In the genomic region with DNA sequence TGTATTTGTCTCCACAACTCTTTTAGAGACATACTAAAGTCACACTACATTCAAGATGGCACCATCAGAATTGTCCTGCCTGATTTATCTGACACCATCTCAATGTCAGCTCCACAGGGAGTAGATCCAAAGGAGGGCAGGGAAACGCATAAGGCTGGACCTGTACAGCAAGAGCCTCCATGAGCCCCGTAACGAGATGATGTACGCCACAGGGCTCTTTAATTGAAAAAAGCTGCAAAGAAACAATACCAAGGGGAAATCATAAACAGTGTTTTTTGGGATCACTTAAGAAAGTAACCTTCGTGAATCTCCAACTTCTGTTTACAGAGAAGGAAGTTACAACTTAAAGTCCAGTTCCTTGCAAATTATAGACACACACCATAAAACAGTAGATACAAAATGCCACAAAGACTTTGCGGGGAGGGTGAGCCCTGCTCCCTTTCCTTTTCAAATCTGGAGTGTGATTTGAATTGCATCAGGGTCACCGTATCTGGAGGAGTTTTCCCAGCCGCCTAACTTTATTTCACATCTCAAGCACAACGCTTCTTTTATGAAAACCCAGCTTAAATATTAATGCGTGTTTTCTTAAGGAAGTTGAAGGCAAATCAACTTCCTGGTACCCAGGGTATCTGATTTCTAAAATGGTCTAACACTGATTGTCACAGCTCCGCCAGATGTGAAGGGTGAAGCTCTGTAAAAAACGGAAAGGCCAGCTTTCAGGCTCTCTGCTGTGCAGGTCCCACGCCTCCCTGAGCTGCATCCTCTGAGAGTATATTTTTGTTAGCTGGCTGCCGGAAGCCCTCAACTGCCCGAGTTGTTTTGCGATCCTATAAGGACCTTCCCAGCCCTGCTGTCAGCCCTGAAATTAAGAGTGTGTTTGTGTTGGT, we compare ENCODE assay signal across 2 cellular contexts.
TF ChIP-seq lines count a peak whose summit lies in the region.

No MANE protein-coding gene starts in this region.

TF ChIP-seq in SK-N-SH, 30 proteins besides CTCF, POLR2A, EP300 and RAD21 (continued from another document):
- TF ChIP-seq, protein P1, sequence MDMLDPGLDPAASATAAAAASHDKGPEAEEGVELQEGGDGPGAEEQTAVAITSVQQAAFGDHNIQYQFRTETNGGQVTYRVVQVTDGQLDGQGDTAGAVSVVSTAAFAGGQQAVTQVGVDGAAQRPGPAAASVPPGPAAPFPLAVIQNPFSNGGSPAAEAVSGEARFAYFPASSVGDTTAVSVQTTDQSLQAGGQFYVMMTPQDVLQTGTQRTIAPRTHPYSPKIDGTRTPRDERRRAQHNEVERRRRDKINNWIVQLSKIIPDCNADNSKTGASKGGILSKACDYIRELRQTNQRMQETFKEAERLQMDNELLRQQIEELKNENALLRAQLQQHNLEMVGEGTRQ (IDR thresholded peaks at IDR 0.05; ENCODE audit: borderline replicate concordance, low read depth, low read length) = no peak
- TF ChIP-seq POLR2AphosphoS5 (IDR thresholded peaks at IDR 0.05; ENCODE audit: low read depth, low read length) (no peak), FOXJ3 (CRISPR knock-in tag; IDR thresholded peaks at IDR 0.05) (no peak), SMC3 (IDR thresholded peaks at IDR 0.05; ENCODE audit: low read depth, low read length) (no peak), NRF1 (IDR thresholded peaks at IDR 0.05; ENCODE audit: low read depth, low read length) (no peak), RXRA (IDR thresholded peaks at IDR 0.05; ENCODE audit: borderline replicate concordance, low read depth) (no peak), JUND (IDR thresholded peaks at IDR 0.05) (no peak), TAF1 (IDR thresholded peaks at IDR 0.05; ENCODE audit: borderline replicate concordance, low read depth, low read length) (no peak), RCOR1 (IDR thresholded peaks at IDR 0.05; ENCODE audit: low read length) (no peak), SIN3A (IDR thresholded peaks at IDR 0.05; ENCODE audit: borderline replicate concordance, low read depth, low read length) (no peak)
- TF ChIP-seq, protein P2, sequence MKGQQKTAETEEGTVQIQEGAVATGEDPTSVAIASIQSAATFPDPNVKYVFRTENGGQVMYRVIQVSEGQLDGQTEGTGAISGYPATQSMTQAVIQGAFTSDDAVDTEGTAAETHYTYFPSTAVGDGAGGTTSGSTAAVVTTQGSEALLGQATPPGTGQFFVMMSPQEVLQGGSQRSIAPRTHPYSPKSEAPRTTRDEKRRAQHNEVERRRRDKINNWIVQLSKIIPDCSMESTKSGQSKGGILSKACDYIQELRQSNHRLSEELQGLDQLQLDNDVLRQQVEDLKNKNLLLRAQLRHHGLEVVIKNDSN (IDR thresholded peaks at IDR 0.05; ENCODE audit: borderline replicate concordance, low read depth) = no peak
- TF ChIP-seq, protein P3, sequence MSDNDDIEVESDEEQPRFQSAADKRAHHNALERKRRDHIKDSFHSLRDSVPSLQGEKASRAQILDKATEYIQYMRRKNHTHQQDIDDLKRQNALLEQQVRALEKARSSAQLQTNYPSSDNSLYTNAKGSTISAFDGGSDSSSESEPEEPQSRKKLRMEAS (IDR thresholded peaks at IDR 0.05; ENCODE audit: low read depth) = no peak
TF ChIP-seq in SK-N-SH: peak in this region for 0.

TF ChIP-seq in GM12878, 131 proteins besides CTCF, POLR2A, EP300 and RAD21 (continued from another document and continues in another):
- TF ChIP-seq, protein P4, sequence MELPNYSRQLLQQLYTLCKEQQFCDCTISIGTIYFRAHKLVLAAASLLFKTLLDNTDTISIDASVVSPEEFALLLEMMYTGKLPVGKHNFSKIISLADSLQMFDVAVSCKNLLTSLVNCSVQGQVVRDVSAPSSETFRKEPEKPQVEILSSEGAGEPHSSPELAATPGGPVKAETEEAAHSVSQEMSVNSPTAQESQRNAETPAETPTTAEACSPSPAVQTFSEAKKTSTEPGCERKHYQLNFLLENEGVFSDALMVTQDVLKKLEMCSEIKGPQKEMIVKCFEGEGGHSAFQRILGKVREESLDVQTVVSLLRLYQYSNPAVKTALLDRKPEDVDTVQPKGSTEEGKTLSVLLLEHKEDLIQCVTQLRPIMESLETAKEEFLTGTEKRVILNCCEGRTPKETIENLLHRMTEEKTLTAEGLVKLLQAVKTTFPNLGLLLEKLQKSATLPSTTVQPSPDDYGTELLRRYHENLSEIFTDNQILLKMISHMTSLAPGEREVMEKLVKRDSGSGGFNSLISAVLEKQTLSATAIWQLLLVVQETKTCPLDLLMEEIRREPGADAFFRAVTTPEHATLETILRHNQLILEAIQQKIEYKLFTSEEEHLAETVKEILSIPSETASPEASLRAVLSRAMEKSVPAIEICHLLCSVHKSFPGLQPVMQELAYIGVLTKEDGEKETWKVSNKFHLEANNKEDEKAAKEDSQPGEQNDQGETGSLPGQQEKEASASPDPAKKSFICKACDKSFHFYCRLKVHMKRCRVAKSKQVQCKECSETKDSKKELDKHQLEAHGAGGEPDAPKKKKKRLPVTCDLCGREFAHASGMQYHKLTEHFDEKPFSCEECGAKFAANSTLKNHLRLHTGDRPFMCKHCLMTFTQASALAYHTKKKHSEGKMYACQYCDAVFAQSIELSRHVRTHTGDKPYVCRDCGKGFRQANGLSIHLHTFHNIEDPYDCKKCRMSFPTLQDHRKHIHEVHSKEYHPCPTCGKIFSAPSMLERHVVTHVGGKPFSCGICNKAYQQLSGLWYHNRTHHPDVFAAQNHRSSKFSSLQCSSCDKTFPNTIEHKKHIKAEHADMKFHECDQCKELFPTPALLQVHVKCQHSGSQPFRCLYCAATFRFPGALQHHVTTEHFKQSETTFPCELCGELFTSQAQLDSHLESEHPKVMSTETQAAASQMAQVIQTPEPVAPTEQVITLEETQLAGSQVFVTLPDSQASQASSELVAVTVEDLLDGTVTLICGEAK (IDR thresholded peaks at IDR 0.05; ENCODE audit: borderline replicate concordance) = peak; percentile 31; the same call in 1 of the 2 replicates
- TF ChIP-seq HDGF (IDR thresholded peaks at IDR 0.05) (no peak), POLR2AphosphoS5 (IDR thresholded peaks at IDR 0.05; ENCODE audit: low read length) (peak; percentile 72), RFX5 (IDR thresholded peaks at IDR 0.05; ENCODE audit: low read depth, low read length) (no peak), TCF12 (IDR thresholded peaks at IDR 0.05; ENCODE audit: low read depth, low read length) (no peak), SP1 (IDR thresholded peaks at IDR 0.05; ENCODE audit: low read depth, low read length) (no peak), BRCA1 (IDR thresholded peaks at IDR 0.05; ENCODE audit: low read depth, low read length) (no peak), MEF2B (IDR thresholded peaks at IDR 0.05; ENCODE audit: partially characterized antibody, poor library complexity, severe bottlenecking) (peak; percentile 60), CBFB (IDR thresholded peaks at IDR 0.05; ENCODE audit: low read depth) (no peak), GATAD2B (conservative IDR thresholded peaks at IDR 0.05; ENCODE audit: low read depth) (peak; percentile 33; the same call in 1 of the 2 replicates), MEF2A (IDR thresholded peaks at IDR 0.05; ENCODE audit: insufficient read depth, low read depth, low read length) (no peak), TBL1XR1 (IDR thresholded peaks at IDR 0.05; ENCODE audit: low read depth, low read length) (peak; percentile 37; the same call in 1 of the 2 replicates), TAF1 (IDR thresholded peaks at IDR 0.05; ENCODE audit: borderline replicate concordance, low read depth, low read length) (peak; percentile 13; the same call in 1 of the 2 replicates), GABPA (IDR thresholded peaks at IDR 0.05; ENCODE audit: low read depth) (peak; percentile 38; the same call in 1 of the 2 replicates)
- TF ChIP-seq, protein P5, sequence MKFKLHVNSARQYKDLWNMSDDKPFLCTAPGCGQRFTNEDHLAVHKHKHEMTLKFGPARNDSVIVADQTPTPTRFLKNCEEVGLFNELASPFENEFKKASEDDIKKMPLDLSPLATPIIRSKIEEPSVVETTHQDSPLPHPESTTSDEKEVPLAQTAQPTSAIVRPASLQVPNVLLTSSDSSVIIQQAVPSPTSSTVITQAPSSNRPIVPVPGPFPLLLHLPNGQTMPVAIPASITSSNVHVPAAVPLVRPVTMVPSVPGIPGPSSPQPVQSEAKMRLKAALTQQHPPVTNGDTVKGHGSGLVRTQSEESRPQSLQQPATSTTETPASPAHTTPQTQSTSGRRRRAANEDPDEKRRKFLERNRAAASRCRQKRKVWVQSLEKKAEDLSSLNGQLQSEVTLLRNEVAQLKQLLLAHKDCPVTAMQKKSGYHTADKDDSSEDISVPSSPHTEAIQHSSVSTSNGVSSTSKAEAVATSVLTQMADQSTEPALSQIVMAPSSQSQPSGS (IDR thresholded peaks at IDR 0.05; ENCODE audit: low read length) = peak; percentile 57; the same call in 1 of the 2 replicates
- TF ChIP-seq, protein P6, sequence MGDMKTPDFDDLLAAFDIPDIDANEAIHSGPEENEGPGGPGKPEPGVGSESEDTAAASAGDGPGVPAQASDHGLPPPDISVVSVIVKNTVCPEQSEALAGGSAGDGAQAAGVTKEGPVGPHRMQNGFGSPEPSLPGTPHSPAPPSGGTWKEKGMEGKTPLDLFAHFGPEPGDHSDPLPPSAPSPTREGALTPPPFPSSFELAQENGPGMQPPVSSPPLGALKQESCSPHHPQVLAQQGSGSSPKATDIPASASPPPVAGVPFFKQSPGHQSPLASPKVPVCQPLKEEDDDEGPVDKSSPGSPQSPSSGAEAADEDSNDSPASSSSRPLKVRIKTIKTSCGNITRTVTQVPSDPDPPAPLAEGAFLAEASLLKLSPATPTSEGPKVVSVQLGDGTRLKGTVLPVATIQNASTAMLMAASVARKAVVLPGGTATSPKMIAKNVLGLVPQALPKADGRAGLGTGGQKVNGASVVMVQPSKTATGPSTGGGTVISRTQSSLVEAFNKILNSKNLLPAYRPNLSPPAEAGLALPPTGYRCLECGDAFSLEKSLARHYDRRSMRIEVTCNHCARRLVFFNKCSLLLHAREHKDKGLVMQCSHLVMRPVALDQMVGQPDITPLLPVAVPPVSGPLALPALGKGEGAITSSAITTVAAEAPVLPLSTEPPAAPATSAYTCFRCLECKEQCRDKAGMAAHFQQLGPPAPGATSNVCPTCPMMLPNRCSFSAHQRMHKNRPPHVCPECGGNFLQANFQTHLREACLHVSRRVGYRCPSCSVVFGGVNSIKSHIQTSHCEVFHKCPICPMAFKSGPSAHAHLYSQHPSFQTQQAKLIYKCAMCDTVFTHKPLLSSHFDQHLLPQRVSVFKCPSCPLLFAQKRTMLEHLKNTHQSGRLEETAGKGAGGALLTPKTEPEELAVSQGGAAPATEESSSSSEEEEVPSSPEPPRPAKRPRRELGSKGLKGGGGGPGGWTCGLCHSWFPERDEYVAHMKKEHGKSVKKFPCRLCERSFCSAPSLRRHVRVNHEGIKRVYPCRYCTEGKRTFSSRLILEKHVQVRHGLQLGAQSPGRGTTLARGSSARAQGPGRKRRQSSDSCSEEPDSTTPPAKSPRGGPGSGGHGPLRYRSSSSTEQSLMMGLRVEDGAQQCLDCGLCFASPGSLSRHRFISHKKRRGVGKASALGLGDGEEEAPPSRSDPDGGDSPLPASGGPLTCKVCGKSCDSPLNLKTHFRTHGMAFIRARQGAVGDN (IDR thresholded peaks at IDR 0.05) = peak; percentile 45; the same call in 1 of the 2 replicates
- TF ChIP-seq, protein P7, sequence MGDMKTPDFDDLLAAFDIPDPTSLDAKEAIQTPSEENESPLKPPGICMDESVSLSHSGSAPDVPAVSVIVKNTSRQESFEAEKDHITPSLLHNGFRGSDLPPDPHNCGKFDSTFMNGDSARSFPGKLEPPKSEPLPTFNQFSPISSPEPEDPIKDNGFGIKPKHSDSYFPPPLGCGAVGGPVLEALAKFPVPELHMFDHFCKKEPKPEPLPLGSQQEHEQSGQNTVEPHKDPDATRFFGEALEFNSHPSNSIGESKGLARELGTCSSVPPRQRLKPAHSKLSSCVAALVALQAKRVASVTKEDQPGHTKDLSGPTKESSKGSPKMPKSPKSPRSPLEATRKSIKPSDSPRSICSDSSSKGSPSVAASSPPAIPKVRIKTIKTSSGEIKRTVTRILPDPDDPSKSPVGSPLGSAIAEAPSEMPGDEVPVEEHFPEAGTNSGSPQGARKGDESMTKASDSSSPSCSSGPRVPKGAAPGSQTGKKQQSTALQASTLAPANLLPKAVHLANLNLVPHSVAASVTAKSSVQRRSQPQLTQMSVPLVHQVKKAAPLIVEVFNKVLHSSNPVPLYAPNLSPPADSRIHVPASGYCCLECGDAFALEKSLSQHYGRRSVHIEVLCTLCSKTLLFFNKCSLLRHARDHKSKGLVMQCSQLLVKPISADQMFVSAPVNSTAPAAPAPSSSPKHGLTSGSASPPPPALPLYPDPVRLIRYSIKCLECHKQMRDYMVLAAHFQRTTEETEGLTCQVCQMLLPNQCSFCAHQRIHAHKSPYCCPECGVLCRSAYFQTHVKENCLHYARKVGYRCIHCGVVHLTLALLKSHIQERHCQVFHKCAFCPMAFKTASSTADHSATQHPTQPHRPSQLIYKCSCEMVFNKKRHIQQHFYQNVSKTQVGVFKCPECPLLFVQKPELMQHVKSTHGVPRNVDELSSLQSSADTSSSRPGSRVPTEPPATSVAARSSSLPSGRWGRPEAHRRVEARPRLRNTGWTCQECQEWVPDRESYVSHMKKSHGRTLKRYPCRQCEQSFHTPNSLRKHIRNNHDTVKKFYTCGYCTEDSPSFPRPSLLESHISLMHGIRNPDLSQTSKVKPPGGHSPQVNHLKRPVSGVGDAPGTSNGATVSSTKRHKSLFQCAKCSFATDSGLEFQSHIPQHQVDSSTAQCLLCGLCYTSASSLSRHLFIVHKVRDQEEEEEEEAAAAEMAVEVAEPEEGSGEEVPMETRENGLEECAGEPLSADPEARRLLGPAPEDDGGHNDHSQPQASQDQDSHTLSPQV (IDR thresholded peaks at IDR 0.05) = no peak
- TF ChIP-seq, protein P8, sequence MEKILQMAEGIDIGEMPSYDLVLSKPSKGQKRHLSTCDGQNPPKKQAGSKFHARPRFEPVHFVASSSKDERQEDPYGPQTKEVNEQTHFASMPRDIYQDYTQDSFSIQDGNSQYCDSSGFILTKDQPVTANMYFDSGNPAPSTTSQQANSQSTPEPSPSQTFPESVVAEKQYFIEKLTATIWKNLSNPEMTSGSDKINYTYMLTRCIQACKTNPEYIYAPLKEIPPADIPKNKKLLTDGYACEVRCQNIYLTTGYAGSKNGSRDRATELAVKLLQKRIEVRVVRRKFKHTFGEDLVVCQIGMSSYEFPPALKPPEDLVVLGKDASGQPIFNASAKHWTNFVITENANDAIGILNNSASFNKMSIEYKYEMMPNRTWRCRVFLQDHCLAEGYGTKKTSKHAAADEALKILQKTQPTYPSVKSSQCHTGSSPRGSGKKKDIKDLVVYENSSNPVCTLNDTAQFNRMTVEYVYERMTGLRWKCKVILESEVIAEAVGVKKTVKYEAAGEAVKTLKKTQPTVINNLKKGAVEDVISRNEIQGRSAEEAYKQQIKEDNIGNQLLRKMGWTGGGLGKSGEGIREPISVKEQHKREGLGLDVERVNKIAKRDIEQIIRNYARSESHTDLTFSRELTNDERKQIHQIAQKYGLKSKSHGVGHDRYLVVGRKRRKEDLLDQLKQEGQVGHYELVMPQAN (conservative IDR thresholded peaks at IDR 0.05) = peak; percentile 43; the same call in 1 of the 2 replicates
- TF ChIP-seq, protein P9, sequence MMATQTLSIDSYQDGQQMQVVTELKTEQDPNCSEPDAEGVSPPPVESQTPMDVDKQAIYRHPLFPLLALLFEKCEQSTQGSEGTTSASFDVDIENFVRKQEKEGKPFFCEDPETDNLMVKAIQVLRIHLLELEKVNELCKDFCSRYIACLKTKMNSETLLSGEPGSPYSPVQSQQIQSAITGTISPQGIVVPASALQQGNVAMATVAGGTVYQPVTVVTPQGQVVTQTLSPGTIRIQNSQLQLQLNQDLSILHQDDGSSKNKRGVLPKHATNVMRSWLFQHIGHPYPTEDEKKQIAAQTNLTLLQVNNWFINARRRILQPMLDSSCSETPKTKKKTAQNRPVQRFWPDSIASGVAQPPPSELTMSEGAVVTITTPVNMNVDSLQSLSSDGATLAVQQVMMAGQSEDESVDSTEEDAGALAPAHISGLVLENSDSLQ (IDR thresholded peaks at IDR 0.05) = peak; percentile 47; the same call in 1 of the 2 replicates
